13 cellular contexts compared by ENCODE assay signal in genomic region chr10:132913559-132914115, GRCh38.
"Had no signal": no experiment of that assay in that cellular context is flagged by ENCODE, and none has a peak within 500 bp of the region (broad histone marks: within the 10 kb centered on the region; RNA-seq: fewer than 3 reads in every experiment).

No MANE protein-coding gene starts in this region.

- H3K9me3 ChIP-seq: esophagus muscularis mucosa, right lobe of liver, testis, upper lobe of left lung had no signal

- DNase-seq: activated CD4-positive, alpha-beta T cell treated with anti-CD3 and anti-CD28 coated beads, Interleukin-2, amount 50 U/mL, for 4 hours; activated naive CD8-positive, alpha-beta T cell treated with anti-CD3 and anti-CD28 coated beads for 36 hours; amniotic stem cell; effector memory CD4-positive, alpha-beta T cell; nucleus accumbens; stimulated activated CD4-positive, alpha-beta T cell treated with anti-CD3 and anti-CD28 coated beads, Interleukin-4, amount 100 ng/mL, for 4 hours; testis had no signal

- H3K36me3 ChIP-seq: esophagus muscularis mucosa, right lobe of liver, upper lobe of left lung had no signal

- ATAC-seq: natural killer cell treated with Interleukin-12 subunit alpha and Interleukin-12 subunit beta and Interleukin-15 and Interleukin-18, amount 100 ng/mL, for 72 hours; right lobe of liver; stimulated activated memory B cell treated with anti-CD40 and anti-IgM and Interleukin-4, amounts not matched to agents 10 μg/mL and 1 μg/mL and 100 μg/mL, for 72 hours had no signal

- H3K27me3 ChIP-seq: right lobe of liver, testis, upper lobe of left lung had no signal

- H3K27ac ChIP-seq: esophagus muscularis mucosa, right lobe of liver, testis, upper lobe of left lung had no signal

- H3K4me1 ChIP-seq: esophagus muscularis mucosa, right lobe of liver, testis, upper lobe of left lung had no signal

- H3K4me3 ChIP-seq: esophagus muscularis mucosa, lung, right lobe of liver, testis, upper lobe of left lung had no signal
